In genomic region chr1:214068979-214069378, GRCh38 we compare ENCODE assay signal across 34 cellular contexts.
A peak's percentile ranks its signal among the peaks of the same experiment; 100 is the strongest.
DNase-seq lines count a peak whose midpoint lies in the region; ATAC-seq, FAIRE-seq and TF ChIP-seq lines count a peak whose summit lies in the region.
"Had no signal": no experiment of that assay in that cellular context is flagged by ENCODE, and none has a peak within 500 bp of the region (broad histone marks: within the 10 kb centered on the region; RNA-seq: fewer than 3 reads in every experiment).

No MANE protein-coding gene starts in this region.

- H3K27ac ChIP-seq in HepG2 (ENCODE audit: extremely low read length, insufficient read depth, low read length) (peak overlapping the region; percentile 9), liver (ENCODE audit: low read depth in 1 of 2, low read length in 2 of 2) (peak overlapping the region; percentile 49 to 77), right lobe of liver (peak overlapping the region in 2 of 3 donors; percentile 34 to 57)
- H3K27ac ChIP-seq: 22Rv1; A549; BLaER1; BLaER1 treated with 17β-estradiol and CSF1 and Interleukin-3, amounts not matched to agents 10 nM and 100 nM; C4-2B had no signal

- peaks cover 38% of the 10 kb centered on the region for H3K4me1 ChIP-seq in HepG2 (ENCODE audit: insufficient read depth, low read length)
- peaks cover 3 to 32% (median 13%) of the 10 kb centered on the region in 4 donors for H3K4me1 ChIP-seq in liver (ENCODE audit: control insufficient read depth in 4 of 4, insufficient read depth in 4 of 4, low read length in 3 of 4)
- peaks cover 0 to 30% (median 4%) of the 10 kb centered on the region in 4 donors for H3K4me1 ChIP-seq in right lobe of liver
- H3K4me1 ChIP-seq: A549, BLaER1, Caco-2 had no signal

- 0% methylated on average over 1 of the region's 1 CpG for WGBS in HepG2 (ENCODE audit: low lambda C conversion rate)
- 14% methylated on average over 1 of the region's 1 CpG for WGBS in liver
- WGBS in right lobe of liver (ENCODE audit: insufficient coverage, low coverage, low lambda C conversion rate, missing lambda C conversion rate), result 15% methylated on average over 1 of the region's 1 CpG

- no peak overlapping the region; the same call in 1 of the 2 replicates for H3K9ac ChIP-seq in HepG2 (ENCODE audit: insufficient read depth, low read depth, low read length)
- H3K9ac ChIP-seq in liver (ENCODE audit: low read depth in 1 of 2, low read length in 2 of 2), result no peak overlapping the region
- H3K9ac ChIP-seq: BLaER1; BLaER1 treated with 17β-estradiol and CSF1 and Interleukin-3, amounts not matched to agents 10 nM and 100 nM had no signal

- TF ChIP-seq RAD21 in HepG2 (CRISPR knock-in tag; IDR thresholded peaks at IDR 0.05), result no peak
- TF ChIP-seq RAD21 in liver (IDR thresholded peaks at IDR 0.05), result peak in 1 of 2 donors; percentile 32

- ATAC-seq in left lobe of liver, result peak; percentile 57
- peak; percentile 83 for ATAC-seq in HepG2
- ATAC-seq in right lobe of liver, result peak; percentile 76 to 90 (median 80)
- no peak for ATAC-seq in GM18519 (IDR thresholded peaks at IDR 0.05; ENCODE audit: low FRiP score, unreplicated experiment)
- ATAC-seq in GM19328 (IDR thresholded peaks at IDR 0.05; ENCODE audit: unreplicated experiment), result no peak
- ATAC-seq: A549; CD8-positive, alpha-beta T cell had no signal

- no peaks in the 10 kb centered on the region for H4K20me1 ChIP-seq in HepG2 (ENCODE audit: insufficient read depth, low read length)
- H4K20me1 ChIP-seq: BLaER1; BLaER1 treated with 17β-estradiol and CSF1 and Interleukin-3, amounts not matched to agents 10 nM and 100 nM had no signal

- peak; percentile 50 for FAIRE-seq in HepG2 (lab: Jason Lieb, UNC)
- FAIRE-seq: A204.1, A549 had no signal

- TF ChIP-seq POLR2A in HepG2 (IDR thresholded peaks at IDR 0.05; ENCODE audit: insufficient read depth in 1 of 2, low read depth in 2 of 2, low read length in 2 of 2), result no peak
- no peak for TF ChIP-seq POLR2A in right lobe of liver (IDR thresholded peaks at IDR 0.05)

- CTCF ChIA-PET in HepG2 (lab: Yijun Ruan, JAX; ENCODE audit: low intra/inter-chr PET ratio, low total read pairs), result no interaction called here

- no TSS peak for BruUV-seq in HepG2 (replicated peaks; lab: Mats Ljungman, UMichigan)

- in situ Hi-C loops in HepG2 (cut with HindIII; ENCODE audit: extremely low pct_ligation_motif_present, low pct_unique_long_range_greater_than_20kb), result no loop called here

- H2AFZ ChIP-seq in HepG2 (ENCODE audit: low read length), result no peak overlapping the region

- DNase-seq in left lobe of liver (ENCODE audit: low spot score), result no peak
- DNase-seq in HepG2 (ENCODE audit: low spot score), result peak; percentile 68
- no peak for DNase-seq in right lobe of liver
- DNase-seq in GM19240 (ENCODE audit: insufficient read length, low spot score), result no peak
- DNase-seq in NCI-H69 (lab: John Stamatoyannopoulos, UW), result no peak
- DNase-seq: 8988T; ACHN; AML-193; BE2C; C1 segment of cervical spinal cord; Caco-2; Calu3; CD4-positive, alpha-beta memory T cell; CD4-positive, alpha-beta T cell; CD4-positive, CD25-positive, alpha-beta regulatory T cell; CD8-positive, alpha-beta memory T cell; CD8-positive, alpha-beta T cell; COR-L47; DMS 273 treated with DMSO at 0.1 percent for 48 hours; DMS153; DMS53; DMS79; DMS79 treated with DMSO at 0.1 percent for 48 hours; DND-41; EL had no signal

- POLR2A ChIA-PET in HepG2 (lab: Yijun Ruan, JAX), result interaction anchor here (1.7 kb wide), 1 partner anchor 18 kb away, joined by 10 read pairs; no protein-coding TSS in a partner anchor

- H3K79me2 ChIP-seq in HepG2 (ENCODE audit: insufficient read depth, low read length), result no peaks in the 10 kb centered on the region

- H3K27me3 ChIP-seq in HepG2 (ENCODE audit: control insufficient read depth in 1 of 2, insufficient read depth in 2 of 2, low read length in 2 of 2) (no peaks in the 10 kb centered on the region), liver (ENCODE audit: control insufficient read depth in 4 of 4, insufficient read depth in 4 of 4, low read length in 3 of 4) (no peaks in the 10 kb centered on the region), right lobe of liver (no peaks in the 10 kb centered on the region)
- H3K27me3 ChIP-seq: BE2C; BLaER1; BLaER1 treated with 17β-estradiol and CSF1 and Interleukin-3, amounts not matched to agents 10 nM and 100 nM had no signal

- TF ChIP-seq EP300 in HepG2 (IDR thresholded peaks at IDR 0.05; ENCODE audit: low read depth in 2 of 2, low read length in 2 of 2) (peak in 1 of 2 experiments; percentile 45; a peak in 1 of 4 replicates), HepG2 (CRISPR knock-in tag; IDR thresholded peaks at IDR 0.05; ENCODE audit: borderline replicate concordance) (no peak)

- no peak overlapping the region for H3K4me3 ChIP-seq in HepG2 (replicated peaks in 1 of 3; ENCODE audit: insufficient read depth in 1 of 3, low read depth in 2 of 3, low read length in 3 of 3)
- no peak overlapping the region for H3K4me3 ChIP-seq in liver (ENCODE audit: low read depth in 1 of 3, low read length in 3 of 3)
- H3K4me3 ChIP-seq in right lobe of liver, result no peak overlapping the region
- H3K4me3 ChIP-seq: A549; BLaER1; BLaER1 treated with 17β-estradiol and CSF1 and Interleukin-3, amounts not matched to agents 10 nM and 100 nM had no signal

- H3K4me2 ChIP-seq in HepG2 (ENCODE audit: low read depth, low read length), result peak overlapping the region; percentile 37
- H3K4me2 ChIP-seq: A549; BLaER1; BLaER1 treated with 17β-estradiol and CSF1 and Interleukin-3, amounts not matched to agents 10 nM and 100 nM had no signal

- H3K9me3 ChIP-seq in HepG2 (ENCODE audit: low read length) (no peaks in the 10 kb centered on the region), liver (ENCODE audit: control insufficient read depth in 4 of 4, low read length in 3 of 4) (no peaks in the 10 kb centered on the region), right lobe of liver (no peaks in the 10 kb centered on the region)
- H3K9me3 ChIP-seq: A549; BE2C; BLaER1; BLaER1 treated with 17β-estradiol and CSF1 and Interleukin-3, amounts not matched to agents 10 nM and 100 nM; Caco-2 had no signal

- no peak for TF ChIP-seq CTCF in HepG2 (CRISPR knock-in tag; IDR thresholded peaks at IDR 0.05)
- TF ChIP-seq CTCF in liver (IDR thresholded peaks at IDR 0.05; ENCODE audit: low read depth, low read length, missing input control), result no peak
- TF ChIP-seq CTCF in right lobe of liver (IDR thresholded peaks at IDR 0.05), result no peak

- intact Hi-C loops in HepG2 (cut with micrococcal nuclease; ENCODE audit: unreplicated experiment) (no loop called here), right lobe of liver (cut with DNase I) (no loop called here)

- H3K36me3 ChIP-seq in HepG2 (replicated peaks in 1 of 2; ENCODE audit: control insufficient read depth in 1 of 2, insufficient read depth in 2 of 2, low read length in 2 of 2), result no peaks in the 10 kb centered on the region
- H3K36me3 ChIP-seq in liver (ENCODE audit: control insufficient read depth in 4 of 4, insufficient read depth in 3 of 4, low read depth in 1 of 4, low read length in 3 of 4), result no peaks in the 10 kb centered on the region
- no peaks in the 10 kb centered on the region for H3K36me3 ChIP-seq in right lobe of liver
- H3K36me3 ChIP-seq: BE2C; BLaER1; BLaER1 treated with 17β-estradiol and CSF1 and Interleukin-3, amounts not matched to agents 10 nM and 100 nM had no signal

TF ChIP-seq in HepG2, 621 proteins besides CTCF, POLR2A, EP300 and RAD21 (continues in another document):
- TF ChIP-seq RXRB (CRISPR knock-in tag; IDR thresholded peaks at IDR 0.05; ENCODE audit: borderline replicate concordance), result peak; percentile 93
- TF ChIP-seq, protein P1, sequence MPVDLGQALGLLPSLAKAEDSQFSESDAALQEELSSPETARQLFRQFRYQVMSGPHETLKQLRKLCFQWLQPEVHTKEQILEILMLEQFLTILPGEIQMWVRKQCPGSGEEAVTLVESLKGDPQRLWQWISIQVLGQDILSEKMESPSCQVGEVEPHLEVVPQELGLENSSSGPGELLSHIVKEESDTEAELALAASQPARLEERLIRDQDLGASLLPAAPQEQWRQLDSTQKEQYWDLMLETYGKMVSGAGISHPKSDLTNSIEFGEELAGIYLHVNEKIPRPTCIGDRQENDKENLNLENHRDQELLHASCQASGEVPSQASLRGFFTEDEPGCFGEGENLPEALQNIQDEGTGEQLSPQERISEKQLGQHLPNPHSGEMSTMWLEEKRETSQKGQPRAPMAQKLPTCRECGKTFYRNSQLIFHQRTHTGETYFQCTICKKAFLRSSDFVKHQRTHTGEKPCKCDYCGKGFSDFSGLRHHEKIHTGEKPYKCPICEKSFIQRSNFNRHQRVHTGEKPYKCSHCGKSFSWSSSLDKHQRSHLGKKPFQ (CRISPR knock-in tag; IDR thresholded peaks at IDR 0.05; ENCODE audit: insufficient replicate concordance), result no peak
- TF ChIP-seq FOSL2 (CRISPR knock-in tag; IDR thresholded peaks at IDR 0.05), result peak; percentile 52
- no peak for TF ChIP-seq FOXP1 (IDR thresholded peaks at IDR 0.05)
- peak; percentile 38 for TF ChIP-seq FOXP1 (CRISPR knock-in tag; IDR thresholded peaks at IDR 0.05)
- TF ChIP-seq NCOR1 (IDR thresholded peaks at IDR 0.05; ENCODE audit: borderline replicate concordance, low read length), result no peak
- TF ChIP-seq RAD51 (IDR thresholded peaks at IDR 0.05; ENCODE audit: borderline replicate concordance), result no peak

TF ChIP-seq in liver, 16 proteins besides CTCF, POLR2A, EP300 and RAD21 (continues in another document):
- TF ChIP-seq JUND (IDR thresholded peaks at IDR 0.05) (no peak), FOXA1 (IDR thresholded peaks at IDR 0.05) (no peak), SP1 (IDR thresholded peaks at IDR 0.05) (peak; percentile 77), RXRA (IDR thresholded peaks at IDR 0.05) (peak; percentile 83 to 95), YY1 (IDR thresholded peaks at IDR 0.05) (no peak), HNF4A (conservative IDR thresholded peaks at IDR 0.05) (peak in 1 of 2 donors; percentile 44)
- TF ChIP-seq, protein P2, sequence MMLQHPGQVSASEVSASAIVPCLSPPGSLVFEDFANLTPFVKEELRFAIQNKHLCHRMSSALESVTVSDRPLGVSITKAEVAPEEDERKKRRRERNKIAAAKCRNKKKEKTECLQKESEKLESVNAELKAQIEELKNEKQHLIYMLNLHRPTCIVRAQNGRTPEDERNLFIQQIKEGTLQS (IDR thresholded peaks at IDR 0.05), result no peak
- TF ChIP-seq, protein P3, sequence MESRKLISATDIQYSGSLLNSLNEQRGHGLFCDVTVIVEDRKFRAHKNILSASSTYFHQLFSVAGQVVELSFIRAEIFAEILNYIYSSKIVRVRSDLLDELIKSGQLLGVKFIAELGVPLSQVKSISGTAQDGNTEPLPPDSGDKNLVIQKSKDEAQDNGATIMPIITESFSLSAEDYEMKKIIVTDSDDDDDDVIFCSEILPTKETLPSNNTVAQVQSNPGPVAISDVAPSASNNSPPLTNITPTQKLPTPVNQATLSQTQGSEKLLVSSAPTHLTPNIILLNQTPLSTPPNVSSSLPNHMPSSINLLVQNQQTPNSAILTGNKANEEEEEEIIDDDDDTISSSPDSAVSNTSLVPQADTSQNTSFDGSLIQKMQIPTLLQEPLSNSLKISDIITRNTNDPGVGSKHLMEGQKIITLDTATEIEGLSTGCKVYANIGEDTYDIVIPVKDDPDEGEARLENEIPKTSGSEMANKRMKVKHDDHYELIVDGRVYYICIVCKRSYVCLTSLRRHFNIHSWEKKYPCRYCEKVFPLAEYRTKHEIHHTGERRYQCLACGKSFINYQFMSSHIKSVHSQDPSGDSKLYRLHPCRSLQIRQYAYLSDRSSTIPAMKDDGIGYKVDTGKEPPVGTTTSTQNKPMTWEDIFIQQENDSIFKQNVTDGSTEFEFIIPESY (IDR thresholded peaks at IDR 0.05), result no peak

Comparison
In these comparisons a context has a peak if more than half of its experiments do, and no peak if none do; other contexts are left out.
1. ATAC-seq: peak in left lobe of liver (single experiment), HepG2 (single experiment) and right lobe of liver (4 of 4); none in GM18519 (single experiment) and GM19328 (single experiment).
2. H3K27ac ChIP-seq: peak in every context shown above with its lines; median percentile 63 in liver; 46 in right lobe of liver; 9 in HepG2.